Comparison of ENCODE assay signal across 8 cellular contexts in genomic region chr1:155911156-155912055, GRCh38. TPM values are rescaled to one million over a fixed set of nuclear protein-coding genes. Genes with fewer than 3 reads are reported as not detected.
A peak's percentile ranks its signal among the peaks of the same experiment; 100 is the strongest.
DNase-seq lines count a peak whose midpoint lies in the region; ATAC-seq and TF ChIP-seq lines count a peak whose summit lies in the region.

TSS of gene RIT1 (minus strand) at chr1:155911349. CDS start at chr1:155910761, 588 bp downstream.

- H2BK12ac ChIP-seq in neuronal stem cell (ENCODE audit: low read length): no peak within 1 kb of the TSS

- H3K4me2 ChIP-seq in Loucy (ENCODE audit: low read depth, low read length, poor library complexity, severe bottlenecking) (peak within 1 kb of the TSS; percentile 88), SK-N-SH (peak within 1 kb of the TSS; percentile 98), neuronal stem cell (ENCODE audit: insufficient read depth, low read length, poor library complexity, severe bottlenecking) (peak within 1 kb of the TSS; percentile 72)

- WGBS in SK-N-SH (ENCODE audit: low lambda C conversion rate): 11% methylated on average over 22 of the region's 34 CpGs
- WGBS in gastroesophageal sphincter (ENCODE audit: low coverage in 1 of 2), 2 donors: 18 to 20% methylated on average over 7 to 9 of the region's 34 CpGs
- no CpG with 5 or more reads among the region's 34 CpGs for whole genome bisulfite sequencing in neuronal stem cell (ENCODE audit: extremely low coverage in 2 of 2, insufficient read length in 2 of 2, insufficient replicate concordance in 1 of 2), 2 donors

- peak within 1 kb of the TSS; percentile 85 for H3K4me3 ChIP-seq in Loucy (ENCODE audit: low read length, poor library complexity, severe bottlenecking)
- H3K4me3 ChIP-seq in SK-N-SH (ENCODE audit: low read depth in 2 of 2, low read length in 1 of 2): peak within 1 kb of the TSS; percentile 56 to 94
- H3K4me3 ChIP-seq in gastroesophageal sphincter: peak within 1 kb of the TSS; percentile 87 to 99
- peak within 1 kb of the TSS; percentile 68 to 90 for H3K4me3 ChIP-seq in neuronal stem cell (ENCODE audit: low read length in 2 of 2)

- no peak for TF ChIP-seq EP300 in SK-N-SH (IDR thresholded peaks at IDR 0.05; ENCODE audit: borderline replicate concordance in 1 of 2, low read depth in 1 of 2, low read length in 1 of 2)
- no peak for TF ChIP-seq EP300 in gastroesophageal sphincter (IDR thresholded peaks at IDR 0.05)

- peak; percentile 44 to 48 for TF ChIP-seq POLR2A in gastroesophageal sphincter (IDR thresholded peaks at IDR 0.05)

- H2BK15ac ChIP-seq in neuronal stem cell (ENCODE audit: low read length): no peak within 1 kb of the TSS

- H3K36me3 Mint-ChIP-seq in activated naive CD4-positive, alpha-beta T cell treated with anti-CD3 and anti-CD28 coated beads for 36 hours (ENCODE audit: low read depth): peaks cover 44% of the 10 kb centered on the region

- POLR2A ChIA-PET in SK-N-SH (lab: Yijun Ruan, JAX): interaction anchor here (0.6 to 1.3 kb wide), 4 partner anchors 15 to 78 kb away, joined by 3 to 4 read pairs (median 3); partner anchors contain the start of gene KHDC4

- peak within 1 kb of the TSS; percentile 94 for H3K23ac ChIP-seq in neuronal stem cell (ENCODE audit: low read depth, low read length, poor library complexity)

- peaks cover 21% of the 10 kb centered on the region; the same call in 1 of the 2 replicates for H3F3A ChIP-seq in Loucy (ENCODE audit: low read depth)
- H3F3A ChIP-seq in SK-N-SH (replicated peaks; ENCODE audit: insufficient read depth): peaks cover 62% of the 10 kb centered on the region

- H3K4me3 Mint-ChIP-seq in activated naive CD4-positive, alpha-beta T cell treated with anti-CD3 and anti-CD28 coated beads for 36 hours: peak within 1 kb of the TSS; percentile 99

- no peak within 1 kb of the TSS for H2BK5ac ChIP-seq in neuronal stem cell (ENCODE audit: low read length)

- no peak within 1 kb of the TSS for H3K14ac ChIP-seq in neuronal stem cell (ENCODE audit: low read length)

- H2BK120ac ChIP-seq in neuronal stem cell (ENCODE audit: low read depth, low read length): no peak within 1 kb of the TSS

- intact Hi-C loops in activated naive CD4-positive, alpha-beta T cell treated with anti-CD3 and anti-CD28 coated beads for 36 hours (cut with micrococcal nuclease): loop anchor here (1.0 to 10.0 kb wide), 5 partner anchors 23 to 427 kb away; partner anchors contain the start of genes CCT3, GON4L, KHDC4 and TSACC

- no peak within 1 kb of the TSS for H4K91ac ChIP-seq in neuronal stem cell (ENCODE audit: low read depth, low read length, poor library complexity)

- H3K9me2 ChIP-seq in Loucy (replicated peaks; ENCODE audit: low read depth, low read length) (no peaks in the 10 kb centered on the region), SK-N-SH (no peaks in the 10 kb centered on the region)

- H3K4me1 Mint-ChIP-seq in activated naive CD4-positive, alpha-beta T cell treated with anti-CD3 and anti-CD28 coated beads for 36 hours (ENCODE audit: low read depth): peaks cover 21% of the 10 kb centered on the region

- H3K9me3 ChIP-seq in ES-I3 (ENCODE audit: control insufficient read depth, insufficient read depth, low read length) (no peaks in the 10 kb centered on the region), Loucy (ENCODE audit: insufficient read depth, low read depth, low read length) (no peaks in the 10 kb centered on the region), SK-N-SH (no peaks in the 10 kb centered on the region), gastroesophageal sphincter (no peaks in the 10 kb centered on the region), neuronal stem cell (replicated peaks in 1 of 2; ENCODE audit: control insufficient read depth in 2 of 2, insufficient read depth in 1 of 2, low read depth in 1 of 2, low read length in 2 of 2) (no peaks in the 10 kb centered on the region)

- H3K4me1 ChIP-seq in ES-I3 (ENCODE audit: insufficient read depth, low read length) (peaks cover 3% of the 10 kb centered on the region; the same call in 1 of the 2 replicates), Loucy (ENCODE audit: insufficient read depth, low read length, poor library complexity, severe bottlenecking) (peaks cover 9% of the 10 kb centered on the region), SK-N-SH (ENCODE audit: control insufficient read depth in 1 of 2, insufficient read depth in 2 of 2, low read depth in 1 of 2, low read length in 1 of 2) (peaks cover 0 to 8% of the 10 kb centered on the region in 2 experiments; a peak in 3 of 4 replicates), gastroesophageal sphincter (peaks cover 3 to 36% (median 5%) of the 10 kb centered on the region in 3 donors), neuronal stem cell (ENCODE audit: control insufficient read depth in 2 of 2, insufficient read depth in 1 of 2, low read depth in 1 of 2, low read length in 2 of 2) (peaks cover 0 to 2% of the 10 kb centered on the region in 2 donors)

- H2AK5ac ChIP-seq in neuronal stem cell (ENCODE audit: low read depth, low read length): no peak within 1 kb of the TSS

- H3K27me3 ChIP-seq in Loucy (ENCODE audit: insufficient read depth, low read length, poor library complexity, severe bottlenecking) (no peaks in the 10 kb centered on the region), SK-N-SH (ENCODE audit: insufficient read depth) (no peaks in the 10 kb centered on the region), gastroesophageal sphincter (no peaks in the 10 kb centered on the region), neuronal stem cell (ENCODE audit: control insufficient read depth in 3 of 3, insufficient read depth in 3 of 3, low read depth in 1 of 3, low read length in 3 of 3) (no peaks in the 10 kb centered on the region)

- H3K9ac ChIP-seq in ES-I3 (ENCODE audit: low read depth, low read length): peak within 1 kb of the TSS; percentile 62; the same call in 1 of the 2 replicates
- peak within 1 kb of the TSS; percentile 78 for H3K9ac ChIP-seq in Loucy (ENCODE audit: low read depth, low read length, poor library complexity, severe bottlenecking)
- peak within 1 kb of the TSS; percentile 86 for H3K9ac ChIP-seq in SK-N-SH
- H3K9ac ChIP-seq in neuronal stem cell (ENCODE audit: low read depth, low read length, poor library complexity): peak within 1 kb of the TSS; percentile 74

- TF ChIP-seq CTCF in Loucy (conservative IDR thresholded peaks at IDR 0.05; ENCODE audit: low read length) (no peak), SK-N-SH (IDR thresholded peaks at IDR 0.05) (no peak), gastroesophageal sphincter (IDR thresholded peaks at IDR 0.05) (peak in 3 of 4 experiments; percentile 21 to 50 (median 49)), subcutaneous adipose tissue (IDR thresholded peaks at IDR 0.05; ENCODE audit: low read depth) (no peak)

- ATAC-seq in gastroesophageal sphincter: peak; percentile 96

- H3K4ac ChIP-seq in neuronal stem cell (ENCODE audit: low read length): no peak within 1 kb of the TSS

- no peak for TF ChIP-seq RAD21 in SK-N-SH (IDR thresholded peaks at IDR 0.05; ENCODE audit: low read length)

- H2AFZ ChIP-seq in Loucy (ENCODE audit: low read length) (peak within 1 kb of the TSS; percentile 54), SK-N-SH (ENCODE audit: low read depth) (peak within 1 kb of the TSS; percentile 67; the same call in 1 of the 2 replicates), neuronal stem cell (ENCODE audit: low read length) (peak within 1 kb of the TSS; percentile 81)

- H3K27ac ChIP-seq in SK-N-SH (ENCODE audit: low read depth in 2 of 2, low read length in 1 of 2): peak within 1 kb of the TSS; percentile 70 to 76
- H3K27ac ChIP-seq in gastroesophageal sphincter: peak within 1 kb of the TSS; percentile 94 to 98 (median 95)
- H3K27ac ChIP-seq in neuronal stem cell (replicated peaks; ENCODE audit: low read length): peak within 1 kb of the TSS; percentile 60

- peak within 1 kb of the TSS; percentile 67 for H3K18ac ChIP-seq in neuronal stem cell (ENCODE audit: low read length)

- peaks cover 1% of the 10 kb centered on the region for H3K79me1 ChIP-seq in neuronal stem cell (ENCODE audit: low read depth, low read length)

- no peaks in the 10 kb centered on the region for H3K9me3 Mint-ChIP-seq in activated naive CD4-positive, alpha-beta T cell treated with anti-CD3 and anti-CD28 coated beads for 36 hours

- DNase-seq in H4 (ENCODE audit: low spot score): peak; percentile 68
- peak; percentile 92 for DNase-seq in SK-N-SH
- DNase-seq in activated naive CD4-positive, alpha-beta T cell treated with anti-CD3 and anti-CD28 coated beads for 36 hours: peak; percentile 89
- peak; percentile 81 for DNase-seq in neuronal stem cell (ENCODE audit: low spot score)

- H4K20me1 ChIP-seq in Loucy (ENCODE audit: insufficient read depth, low read length, poor library complexity, severe bottlenecking) (no peaks in the 10 kb centered on the region), SK-N-SH (ENCODE audit: insufficient read depth) (no peaks in the 10 kb centered on the region)

- H3K36me3 ChIP-seq in ES-I3 (ENCODE audit: insufficient read depth, low read length) (peaks cover 19% of the 10 kb centered on the region), Loucy (ENCODE audit: insufficient read depth, low read length) (peaks cover 37% of the 10 kb centered on the region), SK-N-SH (replicated peaks in 1 of 2; ENCODE audit: control insufficient read depth in 1 of 2, insufficient read depth in 2 of 2, low read length in 1 of 2) (peaks cover 43 to 87% of the 10 kb centered on the region in 2 experiments), gastroesophageal sphincter (peaks cover 11 to 77% of the 10 kb centered on the region in 2 donors), neuronal stem cell (replicated peaks in 1 of 2; ENCODE audit: control insufficient read depth in 2 of 2, insufficient read depth in 2 of 2, low read length in 2 of 2) (peaks cover 18 to 83% of the 10 kb centered on the region in 2 donors)

- peaks cover 33% of the 10 kb centered on the region for H3K79me2 ChIP-seq in Loucy (ENCODE audit: insufficient read depth, low read length)
- H3K79me2 ChIP-seq in SK-N-SH (ENCODE audit: insufficient read depth): peaks cover 49% of the 10 kb centered on the region

- CTCF ChIA-PET in SK-N-SH (lab: Yijun Ruan, JAX): interaction anchor here (0.6 to 1.1 kb wide), 5 partner anchors 13 to 148 kb away, joined by 3 to 4 read pairs (median 3); partner anchors contain the start of gene GON4L
- CTCF ChIA-PET in activated naive CD4-positive, alpha-beta T cell treated with anti-CD3 and anti-CD28 coated beads for 36 hours (lab: Charles Lee): interaction anchor here (0.6 kb wide), 2 partner anchors 81 to 199 kb away, joined by 3 to 4 read pairs; no protein-coding TSS in a partner anchor

- H3K27ac Mint-ChIP-seq in activated naive CD4-positive, alpha-beta T cell treated with anti-CD3 and anti-CD28 coated beads for 36 hours: peak within 1 kb of the TSS; percentile 97

- H3K27me3 Mint-ChIP-seq in activated naive CD4-positive, alpha-beta T cell treated with anti-CD3 and anti-CD28 coated beads for 36 hours (ENCODE audit: low read depth): no peaks in the 10 kb centered on the region

- H4K8ac ChIP-seq in neuronal stem cell (ENCODE audit: low read depth, low read length): no peak within 1 kb of the TSS

RNA-seq across cellular contexts. Expression of gene RIT1, which starts in this region (rescaled TPM):
- total RNA-seq in H4 (2014; rRNA removed; shearing (Covaris generic)): 45.8 and 46.5 TPM in 2 replicates
- polyA plus RNA-seq in SK-N-SH (2012; rRNA removed): 28.8 and 35.3 TPM in 2 replicates
- 35.5 and 36.8 TPM in 2 replicates for polyA plus RNA-seq in SK-N-SH (2012; cell fraction: cytosol; rRNA removed)
- polyA plus RNA-seq in SK-N-SH (2012; cell fraction: nucleus; rRNA removed): 18.0 and 29.0 TPM in 2 replicates
- 10 to 100 TPM; 17.1 to 21.3 TPM for total RNA-seq in activated naive CD4-positive, alpha-beta T cell treated with anti-CD3 and anti-CD28 coated beads for 36 hours
- total RNA-seq in gastroesophageal sphincter (10 to 100 TPM; 25.0 to 37.1 (median 30.0) TPM), subcutaneous adipose tissue (10 to 100 TPM; 24.3 to 40.1 (median 28.4) TPM)
- polyA plus RNA-seq in neuronal stem cell (2013, experiment 1 of 2): 22.1 TPM
- polyA plus RNA-seq in neuronal stem cell (2013, experiment 2 of 2): 22.2 TPM

Comparison
In these comparisons a context has a peak if more than half of its experiments do, and no peak if none do; other contexts are left out.
1. Peak in every context shown above with its lines: DNase-seq, ATAC-seq, H3K4me3 ChIP-seq and H3K27ac ChIP-seq.
2. CTCF ChIP-seq: peak in gastroesophageal sphincter (3 of 4); none in Loucy (single experiment), SK-N-SH (single experiment) and subcutaneous adipose tissue (single experiment).